17 cellular contexts compared by ENCODE assay signal in the genomic region with DNA sequence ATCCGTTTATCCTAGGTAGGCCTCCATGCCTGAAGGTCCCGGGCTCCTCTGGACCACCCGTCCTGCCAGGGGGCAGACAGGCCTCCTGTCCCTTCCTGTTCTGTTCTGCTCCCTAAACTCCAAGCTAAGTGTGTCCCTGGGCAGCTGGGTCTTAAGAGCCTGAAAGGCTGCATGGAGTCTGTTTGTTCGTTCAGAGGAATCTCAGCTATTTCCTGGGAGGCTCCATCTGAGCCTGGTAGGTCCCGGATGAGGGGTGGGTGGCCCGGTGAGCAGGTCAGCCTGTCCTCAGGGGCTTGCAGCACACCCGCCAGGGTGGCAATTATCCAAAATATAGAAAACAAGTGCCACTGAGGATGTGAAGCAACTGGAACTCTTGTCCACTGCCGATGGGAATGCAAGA. TPM values are rescaled to one million over a fixed set of nuclear protein-coding genes. Genes with fewer than 3 reads are reported as not detected.
DNase-seq lines count a peak whose midpoint lies in the region; ATAC-seq, FAIRE-seq and TF ChIP-seq lines count a peak whose summit lies in the region.
"Had no signal": no experiment of that assay in that cellular context is flagged by ENCODE, and none has a peak within 500 bp of the region (broad histone marks: within the 10 kb centered on the region; RNA-seq: fewer than 3 reads in every experiment).

No MANE protein-coding gene starts in this region.

- H3K4me1 ChIP-seq in spleen = peaks cover 0 to 5% (median 0%) of the 10 kb centered on the region in 6 donors
- no peaks in the 10 kb centered on the region for H3K4me1 ChIP-seq in CD8-positive, alpha-beta T cell (ENCODE audit: insufficient read depth, low read length)

- TF ChIP-seq POLR2A in spleen (IDR thresholded peaks at IDR 0.05) = no peak

- H3K4me3 ChIP-seq in H7 (ENCODE audit: insufficient read depth, low read depth, low read length) (no peak overlapping the region), spleen (no peak overlapping the region)
- H3K4me3 ChIP-seq in CD8-positive, alpha-beta T cell (ENCODE audit: low read depth, low read length) = no peak overlapping the region

- H3K27me3 ChIP-seq in H7 (ENCODE audit: control insufficient read depth, insufficient read depth, low read length) (peaks cover 1% of the 10 kb centered on the region; the same call in 1 of the 2 replicates), spleen (replicated peaks in 1 of 7) (peaks cover 0 to 9% (median 0%) of the 10 kb centered on the region in 7 donors)
- H3K27me3 ChIP-seq in CD8-positive, alpha-beta T cell (ENCODE audit: insufficient read depth, low read length) = no peaks in the 10 kb centered on the region

- CTCF ChIA-PET in CD8-positive, alpha-beta T cell (lab: Charles Lee) = interaction anchor here (1.1 to 1.3 kb wide), 2 partner anchors 15 to 22 kb away, joined by 3 to 4 read pairs; no protein-coding TSS in a partner anchor

- DNase-seq in H7 (peak; percentile 52), islet precursor cell (peak; percentile 88), spleen (no peak), activated gamma-delta T cell (lab: John Stamatoyannopoulos, UW) (no peak), frontal cortex (ENCODE audit: low spot score in 2 of 2) (no peak)
- no peak for DNase-seq in CD8-positive, alpha-beta T cell
- DNase-seq: activated CD4-positive, alpha-beta T cell treated with anti-CD3 and anti-CD28 coated beads, Interleukin-2, amount 10 ng/mL, durations not matched to agents 7 days and 5 days; activated naive CD4-positive, alpha-beta T cell; COR-L47; stimulated activated CD4-positive, alpha-beta T cell treated with anti-CD3 and anti-CD28 coated beads, Interleukin-1b, Interleukin-23, amount 100 ng/mL, for 48 hours; stimulated activated naive CD8-positive, alpha-beta T cell treated with anti-CD3 and anti-CD28 coated beads, Interleukin-15, amount 100 ng/mL, for 72 hours; SW 1271 had no signal

- ATAC-seq in SK-N-SH treated with all-trans-retinoic acid at 6 μM for 48 hours (peak; percentile 17; the same call in 2 of the 3 replicates), GM21367 (IDR thresholded peaks at IDR 0.05; ENCODE audit: unreplicated experiment) (no peak)
- ATAC-seq in CD8-positive, alpha-beta T cell = no peak

- H3K9me3 Mint-ChIP-seq in CD8-positive, alpha-beta T cell = no peaks in the 10 kb centered on the region
- H3K9me3 Mint-ChIP-seq: activated CD4-positive, alpha-beta T cell treated with anti-CD3 and anti-CD28 coated beads, Interleukin-2, amount 10 ng/mL, durations not matched to agents 7 days and 5 days; stimulated activated naive CD8-positive, alpha-beta T cell treated with anti-CD3 and anti-CD28 coated beads, Interleukin-15, amount 100 ng/mL, for 72 hours had no signal

- TF ChIP-seq CTCF in spleen (IDR thresholded peaks at IDR 0.05 in 8 of 11, conservative IDR thresholded peaks at IDR 0.05 in 3 of 11) = no peak
- TF ChIP-seq CTCF in CD8-positive, alpha-beta T cell (IDR thresholded peaks at IDR 0.05) = no peak

- intact Hi-C loops in spleen (cut with DNase I; ENCODE audit: low total_unique reads) = no loop called here
- intact Hi-C loops in CD8-positive, alpha-beta T cell (cut with DNase I, micrococcal nuclease) = no loop called here

- H3K27ac Mint-ChIP-seq in CD8-positive, alpha-beta T cell = no peak overlapping the region
- H3K27ac Mint-ChIP-seq: activated CD4-positive, alpha-beta T cell treated with anti-CD3 and anti-CD28 coated beads, Interleukin-2, amount 10 ng/mL, durations not matched to agents 7 days and 5 days; stimulated activated naive CD8-positive, alpha-beta T cell treated with anti-CD3 and anti-CD28 coated beads, Interleukin-15, amount 100 ng/mL, for 72 hours had no signal

- WGBS in spleen, 5 donors = 43 to 72% (median 68%) methylated on average over 7 to 8 of the region's 8 CpGs

- H3K9me3 ChIP-seq in spleen = no peaks in the 10 kb centered on the region
- H3K9me3 ChIP-seq in CD8-positive, alpha-beta T cell (ENCODE audit: low read length) = no peaks in the 10 kb centered on the region

- POLR2A ChIA-PET in CD8-positive, alpha-beta T cell (lab: Charles Lee) = no interaction called here

- H3K36me3 ChIP-seq in H7 (replicated peaks; ENCODE audit: control insufficient read depth, insufficient read depth, low read length) (no peaks in the 10 kb centered on the region), spleen (no peaks in the 10 kb centered on the region)
- H3K36me3 ChIP-seq in CD8-positive, alpha-beta T cell (ENCODE audit: insufficient read depth, low read length) = no peaks in the 10 kb centered on the region

- H3K36me3 Mint-ChIP-seq in CD8-positive, alpha-beta T cell = no peaks in the 10 kb centered on the region

- H3K27me3 Mint-ChIP-seq in CD8-positive, alpha-beta T cell (ENCODE audit: low read depth) = peaks cover 2% of the 10 kb centered on the region
- H3K27me3 Mint-ChIP-seq: stimulated activated naive CD8-positive, alpha-beta T cell treated with anti-CD3 and anti-CD28 coated beads, Interleukin-15, amount 100 ng/mL, for 72 hours had no signal

- H3K4me1 Mint-ChIP-seq in CD8-positive, alpha-beta T cell (ENCODE audit: low read depth) = no peaks in the 10 kb centered on the region

- H3K27ac ChIP-seq in spleen = peak overlapping the region in 5 of 8 donors; percentile 29 to 65 (median 38)
- no peak overlapping the region for H3K27ac ChIP-seq in CD8-positive, alpha-beta T cell (ENCODE audit: low read depth, low read length)

- no peak for FAIRE-seq in frontal cortex (lab: Jason Lieb, UNC)
- FAIRE-seq: colon, TTC549, urothelium cell line had no signal

- no peak overlapping the region for H3K4me3 Mint-ChIP-seq in CD8-positive, alpha-beta T cell
- H3K4me3 Mint-ChIP-seq: activated CD4-positive, alpha-beta T cell treated with anti-CD3 and anti-CD28 coated beads, Interleukin-2, amount 10 ng/mL, durations not matched to agents 7 days and 5 days; stimulated activated naive CD8-positive, alpha-beta T cell treated with anti-CD3 and anti-CD28 coated beads, Interleukin-15, amount 100 ng/mL, for 72 hours had no signal

TF ChIP-seq in SK-N-SH treated with all-trans-retinoic acid at 6 μM for 48 hours, 23 proteins besides CTCF, POLR2A, EP300 and RAD21:
- TF ChIP-seq BACH2 (CRISPR knock-in tag; IDR thresholded peaks at IDR 0.05; ENCODE audit: borderline replicate concordance) = no peak
- TF ChIP-seq GLIS3 (CRISPR knock-in tag; IDR thresholded peaks at IDR 0.05) = no peak
- TF ChIP-seq, protein P1, sequence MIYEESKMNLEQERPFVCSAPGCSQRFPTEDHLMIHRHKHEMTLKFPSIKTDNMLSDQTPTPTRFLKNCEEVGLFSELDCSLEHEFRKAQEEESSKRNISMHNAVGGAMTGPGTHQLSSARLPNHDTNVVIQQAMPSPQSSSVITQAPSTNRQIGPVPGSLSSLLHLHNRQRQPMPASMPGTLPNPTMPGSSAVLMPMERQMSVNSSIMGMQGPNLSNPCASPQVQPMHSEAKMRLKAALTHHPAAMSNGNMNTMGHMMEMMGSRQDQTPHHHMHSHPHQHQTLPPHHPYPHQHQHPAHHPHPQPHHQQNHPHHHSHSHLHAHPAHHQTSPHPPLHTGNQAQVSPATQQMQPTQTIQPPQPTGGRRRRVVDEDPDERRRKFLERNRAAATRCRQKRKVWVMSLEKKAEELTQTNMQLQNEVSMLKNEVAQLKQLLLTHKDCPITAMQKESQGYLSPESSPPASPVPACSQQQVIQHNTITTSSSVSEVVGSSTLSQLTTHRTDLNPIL (CRISPR knock-in tag; IDR thresholded peaks at IDR 0.05; ENCODE audit: low read depth) = no peak
- no peak for TF ChIP-seq ZNF8 (CRISPR knock-in tag; IDR thresholded peaks at IDR 0.05)
- TF ChIP-seq, protein P2, sequence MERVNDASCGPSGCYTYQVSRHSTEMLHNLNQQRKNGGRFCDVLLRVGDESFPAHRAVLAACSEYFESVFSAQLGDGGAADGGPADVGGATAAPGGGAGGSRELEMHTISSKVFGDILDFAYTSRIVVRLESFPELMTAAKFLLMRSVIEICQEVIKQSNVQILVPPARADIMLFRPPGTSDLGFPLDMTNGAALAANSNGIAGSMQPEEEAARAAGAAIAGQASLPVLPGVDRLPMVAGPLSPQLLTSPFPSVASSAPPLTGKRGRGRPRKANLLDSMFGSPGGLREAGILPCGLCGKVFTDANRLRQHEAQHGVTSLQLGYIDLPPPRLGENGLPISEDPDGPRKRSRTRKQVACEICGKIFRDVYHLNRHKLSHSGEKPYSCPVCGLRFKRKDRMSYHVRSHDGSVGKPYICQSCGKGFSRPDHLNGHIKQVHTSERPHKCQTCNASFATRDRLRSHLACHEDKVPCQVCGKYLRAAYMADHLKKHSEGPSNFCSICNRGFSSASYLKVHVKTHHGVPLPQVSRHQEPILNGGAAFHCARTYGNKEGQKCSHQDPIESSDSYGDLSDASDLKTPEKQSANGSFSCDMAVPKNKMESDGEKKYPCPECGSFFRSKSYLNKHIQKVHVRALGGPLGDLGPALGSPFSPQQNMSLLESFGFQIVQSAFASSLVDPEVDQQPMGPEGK (CRISPR knock-in tag; IDR thresholded peaks at IDR 0.05; ENCODE audit: borderline replicate concordance) = no peak
- TF ChIP-seq CSDC2 (CRISPR knock-in tag; IDR thresholded peaks at IDR 0.05) = no peak
- no peak for TF ChIP-seq TOX (CRISPR knock-in tag; IDR thresholded peaks at IDR 0.05; ENCODE audit: borderline replicate concordance)
- TF ChIP-seq ISL1 (CRISPR knock-in tag; IDR thresholded peaks at IDR 0.05) = no peak
- TF ChIP-seq ESRRG (CRISPR knock-in tag; IDR thresholded peaks at IDR 0.05) = no peak
- TF ChIP-seq TCF4 (CRISPR knock-in tag; IDR thresholded peaks at IDR 0.05; ENCODE audit: borderline replicate concordance) = no peak
- no peak for TF ChIP-seq ZNF565 (CRISPR knock-in tag; conservative IDR thresholded peaks at IDR 0.05; ENCODE audit: low read depth)
- no peak for TF ChIP-seq ZC3H10 (CRISPR knock-in tag; IDR thresholded peaks at IDR 0.05)

RNA-seq across cellular contexts. Expression of a gene that starts 12.6 kb away (rescaled TPM):
- total RNA-seq in H7 (2014; rRNA removed; shearing (Covaris generic)) = 5,543 and 5,789 TPM in 2 replicates
- total RNA-seq in spleen (1,000 to 10,000 TPM; 1,726 to 6,270 (median 2,803) TPM), frontal cortex (5,358 TPM)
- polyA plus RNA-seq in spleen = 1,000 to 10,000 TPM; 1,119 to 1,902 (median 1,793) TPM
- 1,000 to 10,000 TPM; 1,370 to 1,375 TPM for total RNA-seq in CD8-positive, alpha-beta T cell

RNA-seq across cellular contexts. Expression of a gene that starts 28.2 kb away (rescaled TPM):
- 0.33 TPM in 1 of 2 replicates, not detected in the other for total RNA-seq in H7 (2014; rRNA removed; shearing (Covaris generic))
- 1 to 10 TPM; 1.2 to 4.0 (median 2.8) TPM for total RNA-seq in spleen
- polyA plus RNA-seq in spleen = 1 to 10 TPM in 1 of 3 donors, under 1 TPM in 2; 0.41 to 2.6 (median 0.76) TPM
- total RNA-seq in CD8-positive, alpha-beta T cell = under 1 TPM; 0.36 to 0.38 TPM
- 4.9 TPM for total RNA-seq in frontal cortex

RNA-seq across cellular contexts. Expression of a gene that starts 52.1 kb away (rescaled TPM):
- total RNA-seq in H7 (2014; rRNA removed; shearing (Covaris generic)) = 40.4 and 46.6 TPM in 2 replicates
- total RNA-seq in spleen (10 to 100 TPM; 36.8 to 59.2 (median 50.2) TPM), frontal cortex (21.6 TPM)
- 10 to 100 TPM; 32.2 to 77.2 (median 52.0) TPM for polyA plus RNA-seq in spleen
- 10 to 100 TPM; 21.7 to 23.5 TPM for total RNA-seq in CD8-positive, alpha-beta T cell

Comparison
In these comparisons a context has a peak if more than half of its experiments do, and no peak if none do; other contexts are left out.
1. DNase-seq: peak in H7 (single experiment) and islet precursor cell (single experiment); none in spleen (single experiment), CD8-positive, alpha-beta T cell (0 of 7), activated gamma-delta T cell (single experiment) and frontal cortex (0 of 2).